In genomic region chr6:33192105-33192646, GRCh38 we compare ENCODE assay signal across 8 cellular contexts. TPM values are rescaled to one million over a fixed set of nuclear protein-coding genes. Genes with fewer than 3 reads are reported as not detected.
DNase-seq lines count a peak whose midpoint lies in the region; ATAC-seq and TF ChIP-seq lines count a peak whose summit lies in the region.

Gene COL11A2, minus strand, starts transcription at chr6:33192467. Its CDS starts 227 bp downstream, at chr6:33192240.

- TF ChIP-seq CTCF in brain (conservative IDR thresholded peaks at IDR 0.05) = no peak

- POLR2A ChIA-PET in activated CD4-positive, alpha-beta T cell treated with anti-CD3 and anti-CD28 coated beads, Interleukin-2, amount 10 ng/mL, durations not matched to agents 7 days and 5 days (lab: Charles Lee) = no interaction called here

- H3K9me3 ChIP-seq in subcutaneous abdominal adipose tissue (ENCODE audit: control insufficient read depth in 5 of 5, low read length in 5 of 5) = no peaks in the 10 kb centered on the region

- peaks cover 24% of the 10 kb centered on the region for H3K27me3 Mint-ChIP-seq in brain
- peaks cover 36% of the 10 kb centered on the region for H3K27me3 Mint-ChIP-seq in activated CD4-positive, alpha-beta T cell treated with anti-CD3 and anti-CD28 coated beads, Interleukin-2, amount 10 ng/mL, durations not matched to agents 7 days and 5 days

- H3K4me3 ChIP-seq in subcutaneous abdominal adipose tissue (ENCODE audit: low read depth in 1 of 5, low read length in 5 of 5) = peak within 1 kb of the TSS; percentile 46 to 63 (median 58)

- peak within 1 kb of the TSS in 3 of 5 donors; percentile 36 to 71 (median 40) for H3K9ac ChIP-seq in subcutaneous abdominal adipose tissue (ENCODE audit: low read length in 5 of 5)

- H3K36me3 Mint-ChIP-seq in brain = peaks cover 37% of the 10 kb centered on the region
- peaks cover 32% of the 10 kb centered on the region for H3K36me3 Mint-ChIP-seq in activated CD4-positive, alpha-beta T cell treated with anti-CD3 and anti-CD28 coated beads, Interleukin-2, amount 10 ng/mL, durations not matched to agents 7 days and 5 days (ENCODE audit: low read depth)

- DNase-seq in NCI-H82 (lab: John Stamatoyannopoulos, UW) (peak; percentile 32), NCI-H82 treated with DMSO at 0.1 percent for 48 hours (lab: John Stamatoyannopoulos, UW; ENCODE audit: unreplicated experiment) (no peak), left colon (peak in 1 of 2 donors; percentile 18), NCI-H526 treated with DMSO at 0.1 percent for 48 hours (lab: John Stamatoyannopoulos, UW) (no peak)
- DNase-seq in activated CD4-positive, alpha-beta T cell treated with anti-CD3 and anti-CD28 coated beads, Interleukin-2, amount 10 ng/mL, durations not matched to agents 7 days and 5 days = no peak

- H3K27me3 ChIP-seq in subcutaneous abdominal adipose tissue (ENCODE audit: control insufficient read depth in 5 of 5, insufficient read depth in 4 of 5, low read length in 5 of 5) = peaks cover 16 to 36% (median 21%) of the 10 kb centered on the region in 5 donors

- H3K4me1 ChIP-seq in subcutaneous abdominal adipose tissue (ENCODE audit: control insufficient read depth in 5 of 5, insufficient read depth in 5 of 5, low read length in 5 of 5) = peaks cover 2 to 30% (median 21%) of the 10 kb centered on the region in 5 donors

- CTCF ChIA-PET in activated CD4-positive, alpha-beta T cell treated with anti-CD3 and anti-CD28 coated beads, Interleukin-2, amount 10 ng/mL, durations not matched to agents 7 days and 5 days (lab: Charles Lee) = interaction anchor here (0.5 to 1.2 kb wide), 2 partner anchors 56 to 187 kb away, joined by 5 to 7 read pairs; no protein-coding TSS in a partner anchor

- ATAC-seq in left colon (peak; percentile 25), GM19395 (IDR thresholded peaks at IDR 0.05; ENCODE audit: unreplicated experiment) (no peak)

- intact Hi-C loops in left colon (cut with DNase I, micrococcal nuclease) = no loop called here

- peak within 1 kb of the TSS; percentile 50 to 92 (median 84) for H3K27ac Mint-ChIP-seq in brain
- no peak within 1 kb of the TSS for H3K27ac Mint-ChIP-seq in activated CD4-positive, alpha-beta T cell treated with anti-CD3 and anti-CD28 coated beads, Interleukin-2, amount 10 ng/mL, durations not matched to agents 7 days and 5 days

- no peaks in the 10 kb centered on the region for H3K9me3 Mint-ChIP-seq in brain
- no peaks in the 10 kb centered on the region for H3K9me3 Mint-ChIP-seq in activated CD4-positive, alpha-beta T cell treated with anti-CD3 and anti-CD28 coated beads, Interleukin-2, amount 10 ng/mL, durations not matched to agents 7 days and 5 days

- H3K27ac ChIP-seq in subcutaneous abdominal adipose tissue (ENCODE audit: low read depth, low read length) = no peak within 1 kb of the TSS

- peaks cover 0 to 32% (median 31%) of the 10 kb centered on the region in 5 donors for H3K36me3 ChIP-seq in subcutaneous abdominal adipose tissue (ENCODE audit: control insufficient read depth in 5 of 5, insufficient read depth in 5 of 5, low read length in 5 of 5)

- peaks cover 36% of the 10 kb centered on the region for H3K4me1 Mint-ChIP-seq in brain
- peaks cover 11% of the 10 kb centered on the region for H3K4me1 Mint-ChIP-seq in activated CD4-positive, alpha-beta T cell treated with anti-CD3 and anti-CD28 coated beads, Interleukin-2, amount 10 ng/mL, durations not matched to agents 7 days and 5 days

- peak within 1 kb of the TSS; percentile 69 to 84 (median 82) for H3K4me3 Mint-ChIP-seq in brain
- no peak within 1 kb of the TSS for H3K4me3 Mint-ChIP-seq in activated CD4-positive, alpha-beta T cell treated with anti-CD3 and anti-CD28 coated beads, Interleukin-2, amount 10 ng/mL, durations not matched to agents 7 days and 5 days

RNA-seq across cellular contexts. Expression of gene COL11A2, which starts in this region (rescaled TPM):
- polyA plus RNA-seq in brain (ENCODE audit: insufficient read depth, low read depth, low replicate concordance) = 1.2 TPM
- under 1 TPM; 0.45 to 0.55 TPM for total RNA-seq in left colon
- total RNA-seq in activated CD4-positive, alpha-beta T cell treated with anti-CD3 and anti-CD28 coated beads, Interleukin-2, amount 10 ng/mL, durations not matched to agents 7 days and 5 days = 1 to 10 TPM; 1.3 to 1.4 TPM

Comparison
In these comparisons a context has a peak if more than half of its experiments do, and no peak if none do; other contexts are left out.
1. Peak in ATAC-seq in left colon; RNA of the gene not detected or under 1 TPM.